Comparison of ENCODE assay signal across 8 cellular contexts in the genomic region with DNA sequence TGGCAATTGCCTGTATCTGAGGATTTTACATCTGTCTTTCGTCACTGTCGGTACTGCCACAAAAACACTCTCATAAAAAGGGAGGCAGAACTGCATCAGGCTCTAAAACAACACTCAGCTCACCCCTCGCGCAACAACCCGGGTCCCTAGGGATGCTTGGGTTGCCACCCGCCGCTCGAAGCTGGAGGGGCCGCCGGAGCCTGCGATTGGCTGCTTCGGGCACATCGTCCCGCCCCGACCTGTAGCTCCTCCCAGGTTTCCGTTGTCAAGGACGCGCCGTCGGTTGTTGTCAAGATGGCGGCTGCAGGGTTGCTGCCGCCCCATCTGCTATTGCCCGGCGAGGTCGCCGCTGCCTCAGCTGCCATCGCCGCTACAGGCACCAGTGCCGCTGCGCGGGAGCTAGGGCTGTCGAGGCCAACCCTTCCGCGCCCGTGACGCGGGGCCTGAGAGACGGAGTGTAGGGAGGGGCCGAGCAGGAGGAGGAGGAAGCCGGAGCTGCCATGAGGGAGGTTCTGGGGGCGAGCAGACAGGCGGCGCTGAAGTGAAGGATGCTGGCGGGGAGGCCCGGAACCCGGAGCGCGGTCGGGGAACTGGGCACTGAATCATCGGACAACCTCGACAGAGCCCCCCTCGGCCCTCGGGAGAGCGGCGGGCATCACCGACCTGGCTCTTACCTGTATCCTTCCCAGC. TPM values are rescaled to one million over a fixed set of nuclear protein-coding genes. Genes with fewer than 3 reads are reported as not detected.
A peak's percentile ranks its signal among the peaks of the same experiment; 100 is the strongest.
DNase-seq lines count a peak whose midpoint lies in the region; ATAC-seq and TF ChIP-seq lines count a peak whose summit lies in the region.

A gene with protein sequence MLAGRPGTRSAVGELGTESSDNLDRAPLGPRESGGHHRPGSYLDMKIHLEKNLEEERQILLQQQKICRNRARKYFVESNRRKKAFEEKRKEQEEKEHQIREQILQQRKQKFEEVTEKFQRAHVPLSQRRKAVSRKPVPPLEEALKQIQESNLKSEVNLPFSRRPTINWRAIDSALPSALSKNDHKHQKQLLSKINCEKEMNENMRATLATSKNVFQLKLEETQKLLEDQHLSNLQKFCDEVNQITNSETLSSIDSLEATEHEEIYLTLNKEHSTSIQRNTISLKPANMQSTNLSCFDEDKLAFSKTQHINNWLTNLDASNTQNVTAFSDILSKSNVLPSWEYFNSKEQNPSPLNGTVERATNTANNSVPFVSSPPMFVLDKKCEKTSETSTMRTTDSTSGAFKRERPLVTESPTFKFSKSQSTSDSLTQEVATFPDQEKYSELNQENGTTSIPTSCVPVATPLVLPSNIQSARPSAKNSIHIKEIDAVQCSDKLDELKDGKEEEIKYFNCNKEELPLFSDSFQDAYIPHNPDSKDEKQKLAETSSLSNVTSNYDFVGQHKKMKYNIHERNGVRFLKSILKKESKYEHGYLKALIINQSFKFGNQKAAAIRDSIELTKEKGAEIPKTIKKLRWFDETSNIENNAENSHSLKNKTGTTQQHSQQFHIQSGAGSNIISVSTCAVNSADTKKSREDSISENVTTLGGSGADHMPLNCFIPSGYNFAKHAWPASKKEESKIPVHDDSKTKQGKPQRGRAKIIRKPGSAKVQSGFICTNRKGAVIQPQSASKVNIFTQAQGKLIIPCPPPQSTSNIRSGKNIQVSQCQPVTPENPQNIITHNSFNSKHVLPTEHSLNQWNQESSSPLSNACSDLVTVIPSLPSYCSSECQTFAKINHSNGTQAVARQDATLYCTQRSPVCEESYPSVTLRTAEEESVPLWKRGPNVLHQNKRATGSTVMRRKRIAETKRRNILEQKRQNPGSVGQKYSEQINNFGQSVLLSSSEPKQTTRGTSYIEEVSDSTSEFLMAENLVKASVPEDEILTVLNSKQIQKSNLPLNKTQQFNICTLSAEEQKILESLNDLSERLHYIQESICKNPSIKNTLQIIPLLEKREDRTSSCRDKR (plus strand): TSS at position 274 of the 690 bp plus-strand sequence. CDS start 275 bp downstream, at position 549.

- peak; percentile 100 for ATAC-seq in GM18909 (IDR thresholded peaks at IDR 0.05; ENCODE audit: poor library complexity, unreplicated experiment)
- peak; percentile 99 for ATAC-seq in HG03280 (IDR thresholded peaks at IDR 0.05; ENCODE audit: unreplicated experiment)

- no peaks in the 10 kb centered on the region for H3K27me3 Mint-ChIP-seq in activated CD4-positive, alpha-beta T cell treated with anti-CD3 and anti-CD28 coated beads, Interleukin-2, amount 10 ng/mL, durations not matched to agents 24 days and 14 days

- peak within 1 kb of the TSS; percentile 86 for H3K27ac Mint-ChIP-seq in activated CD4-positive, alpha-beta T cell treated with anti-CD3 and anti-CD28 coated beads, Interleukin-2, amount 10 ng/mL, durations not matched to agents 24 days and 14 days

- H3K27me3 ChIP-seq in AG04450 (ENCODE audit: control insufficient read depth, insufficient read depth, low read length): no peaks in the 10 kb centered on the region

- no peaks in the 10 kb centered on the region for H3K36me3 Mint-ChIP-seq in activated CD4-positive, alpha-beta T cell treated with anti-CD3 and anti-CD28 coated beads, Interleukin-2, amount 10 ng/mL, durations not matched to agents 24 days and 14 days (ENCODE audit: low read depth)

- H3K27ac ChIP-seq in AG04450 (ENCODE audit: low read depth, low read length) (peak within 1 kb of the TSS; percentile 76), coronary artery (peak within 1 kb of the TSS; percentile 89 to 94)

- H3K4me3 Mint-ChIP-seq in activated CD4-positive, alpha-beta T cell treated with anti-CD3 and anti-CD28 coated beads, Interleukin-2, amount 10 ng/mL, durations not matched to agents 24 days and 14 days: peak within 1 kb of the TSS; percentile 91

- H3K4me1 Mint-ChIP-seq in activated CD4-positive, alpha-beta T cell treated with anti-CD3 and anti-CD28 coated beads, Interleukin-2, amount 10 ng/mL, durations not matched to agents 24 days and 14 days: peaks cover 10% of the 10 kb centered on the region

- H3K9me3 ChIP-seq in AG04450 (ENCODE audit: control insufficient read depth, insufficient read depth, low read length): no peaks in the 10 kb centered on the region

- H3K4me3 ChIP-seq in AG04450 (ENCODE audit: low read depth, low read length) (peak within 1 kb of the TSS; percentile 91), coronary artery (peak within 1 kb of the TSS; percentile 79)

- intact Hi-C loops in activated CD4-positive, alpha-beta T cell treated with anti-CD3 and anti-CD28 coated beads, Interleukin-2, amount 10 ng/mL, durations not matched to agents 24 days and 14 days (cut with micrococcal nuclease): loop anchor here (2.0 to 5.0 kb wide), 2 partner anchors 92 to 196 kb away; partner anchors contain the start of gene YAP1

- TF ChIP-seq CTCF in AG04450 (IDR thresholded peaks at IDR 0.05; ENCODE audit: low read depth, low read length): peak; percentile 63
- peak; percentile 35 for TF ChIP-seq CTCF in coronary artery (IDR thresholded peaks at IDR 0.05)

- H3K9me3 Mint-ChIP-seq in activated CD4-positive, alpha-beta T cell treated with anti-CD3 and anti-CD28 coated beads, Interleukin-2, amount 10 ng/mL, durations not matched to agents 24 days and 14 days: no peaks in the 10 kb centered on the region

- POLR2A ChIA-PET in AG04450 (lab: Yijun Ruan, JAX): interaction anchor here (0.6 to 1.0 kb wide), 2 partner anchors 93 to 134 kb away, joined by 5 read pairs; no protein-coding TSS in a partner anchor

- CTCF ChIA-PET in AG04450 (lab: Charles Lee): interaction anchor here (0.6 to 2.4 kb wide), 19 partner anchors 8 to 901 kb away, joined by 3 to 16 read pairs (median 4); no protein-coding TSS in a partner anchor

- DNase-seq in AG04450 (ENCODE audit: low read depth, low spot score) (peak; percentile 81), NCI-H345 treated with DMSO at 0.1 percent for 48 hours (lab: John Stamatoyannopoulos, UW; ENCODE audit: unreplicated experiment) (peak; percentile 90), coronary artery (ENCODE audit: low spot score) (peak; percentile 98), left kidney (ENCODE audit: low read depth, low spot score) (peak; percentile 97)
- DNase-seq in activated CD4-positive, alpha-beta T cell treated with anti-CD3 and anti-CD28 coated beads, Interleukin-2, amount 10 ng/mL, durations not matched to agents 24 days and 14 days: peak; percentile 98
- DNase-seq in stimulated activated CD4-positive, alpha-beta T cell treated with anti-CD3 and anti-CD28 coated beads, Interleukin-1b, Interleukin-23, amount 100 ng/mL, for 48 hours: peak; percentile 93

RNA-seq across cellular contexts. Expression of the gene that starts here (rescaled TPM):
- polyA plus RNA-seq in AG04450 (2011; rRNA removed): 2.2 and 3.7 TPM in 2 replicates
- 1.2 and 2.0 TPM in 2 replicates for polyA minus RNA-seq in AG04450 (2011; rRNA and poly(A)+ RNA removed)
- 0.72 and 0.90 TPM in 2 replicates for total RNA-seq in activated CD4-positive, alpha-beta T cell treated with anti-CD3 and anti-CD28 coated beads, Interleukin-2, amount 10 ng/mL, durations not matched to agents 24 days and 14 days

Comparison
In these comparisons a context has a peak if more than half of its experiments do, and no peak if none do; other contexts are left out.
1. Peak in every context shown above with its lines: DNase-seq, ATAC-seq, H3K4me3 ChIP-seq and H3K27ac ChIP-seq.
2. Peak in DNase-seq in activated CD4-positive, alpha-beta T cell treated with anti-CD3 and anti-CD28 coated beads, Interleukin-2, amount 10 ng/mL, durations not matched to agents 24 days and 14 days; RNA of the gene not detected or under 1 TPM.